In the genomic region with DNA sequence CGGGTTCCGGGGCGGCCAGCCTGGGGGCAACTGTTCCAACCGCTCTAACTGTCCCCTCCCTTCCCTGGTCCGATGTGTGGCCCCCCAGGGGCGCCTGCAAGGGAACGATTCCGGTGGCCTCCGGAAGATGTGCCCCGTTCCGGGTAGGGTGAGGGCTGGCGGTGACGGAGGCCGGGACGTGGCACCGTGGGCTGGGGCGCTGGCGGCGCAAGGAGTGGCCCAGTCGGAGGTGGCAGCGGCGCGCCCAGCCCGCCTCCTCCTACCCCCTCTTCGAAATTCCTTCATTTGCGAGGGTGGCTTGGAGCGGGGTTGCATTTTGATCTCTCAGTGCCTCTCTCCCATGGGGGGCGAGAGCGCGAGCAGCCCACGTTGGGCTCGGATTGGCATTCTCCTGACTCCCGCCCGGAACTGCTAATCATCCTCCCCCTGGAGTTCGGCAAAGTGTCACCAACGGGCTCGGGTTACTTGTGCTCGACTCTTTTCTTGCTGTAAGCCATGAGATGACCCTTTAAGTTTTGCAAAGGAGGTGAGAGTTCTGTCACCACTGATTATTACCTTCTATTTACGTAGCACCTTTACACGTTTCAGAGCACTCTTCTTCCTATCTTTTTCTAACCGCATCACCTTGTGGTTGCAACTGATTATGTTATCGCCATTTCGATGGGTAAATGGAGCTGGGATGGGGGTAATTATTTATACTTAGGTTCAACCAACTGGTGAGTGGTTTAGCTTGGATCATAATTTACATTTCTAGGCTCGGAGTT, we compare ENCODE assay signal across 1 cellular context.
TF ChIP-seq lines count a peak whose summit lies in the region.

No MANE protein-coding gene starts in this region.

TF ChIP-seq in HepG2, 621 proteins besides CTCF, POLR2A, EP300 and RAD21 (continued from another document and continues in another):
- TF ChIP-seq SIX4 (CRISPR knock-in tag; IDR thresholded peaks at IDR 0.05) (0 out of 2 replicates have a peak, but pooled peaks have one; percentile 19), ZNF441 (CRISPR knock-in tag; IDR thresholded peaks at IDR 0.05; ENCODE audit: borderline replicate concordance) (0 out of 2 replicates have a peak, but pooled peaks have one; percentile 26), PLRG1 (conservative IDR thresholded peaks at IDR 0.05) (no peak), PAX8 (CRISPR knock-in tag; IDR thresholded peaks at IDR 0.05; ENCODE audit: borderline replicate concordance) (0 out of 2 replicates have a peak, but pooled peaks have one; percentile 56), THAP11 (CRISPR knock-in tag; IDR thresholded peaks at IDR 0.05) (no peak), ZNF446 (CRISPR knock-in tag; IDR thresholded peaks at IDR 0.05) (no peak), ZNF792 (CRISPR knock-in tag; IDR thresholded peaks at IDR 0.05) (0 out of 2 replicates have a peak, but pooled peaks have one; percentile 13), ZBTB7B (CRISPR knock-in tag; IDR thresholded peaks at IDR 0.05) (no peak; the same call in 1 of the 2 replicates), ZNF558 (CRISPR knock-in tag; IDR thresholded peaks at IDR 0.05; ENCODE audit: borderline replicate concordance) (no peak), ISX (CRISPR knock-in tag; conservative IDR thresholded peaks at IDR 0.05) (no peak), SPEN (CRISPR knock-in tag; IDR thresholded peaks at IDR 0.05; ENCODE audit: low read depth) (peak; percentile 2; the same call in 1 of the 2 replicates), CBFB (CRISPR knock-in tag; IDR thresholded peaks at IDR 0.05) (0 out of 2 replicates have a peak, but pooled peaks have one; percentile 1), ZNF530 (CRISPR knock-in tag; IDR thresholded peaks at IDR 0.05; ENCODE audit: low read depth) (no peak), TSC22D2 (CRISPR knock-in tag; IDR thresholded peaks at IDR 0.05; ENCODE audit: borderline replicate concordance) (0 out of 2 replicates have a peak, but pooled peaks have one; percentile 13), REL (CRISPR knock-in tag; conservative IDR thresholded peaks at IDR 0.05) (no peak), THYN1 (CRISPR knock-in tag; IDR thresholded peaks at IDR 0.05; ENCODE audit: borderline replicate concordance, low read depth) (peak; percentile 62; the same call in 1 of the 2 replicates), NAIF1 (CRISPR knock-in tag; IDR thresholded peaks at IDR 0.05; ENCODE audit: borderline replicate concordance) (0 out of 2 replicates have a peak, but pooled peaks have one; percentile 24), ZBTB38 (CRISPR knock-in tag; IDR thresholded peaks at IDR 0.05) (no peak), GTF2F1 (IDR thresholded peaks at IDR 0.05; ENCODE audit: low read length) (0 out of 2 replicates have a peak, but pooled peaks have one; percentile 0)
- TF ChIP-seq, protein P1, sequence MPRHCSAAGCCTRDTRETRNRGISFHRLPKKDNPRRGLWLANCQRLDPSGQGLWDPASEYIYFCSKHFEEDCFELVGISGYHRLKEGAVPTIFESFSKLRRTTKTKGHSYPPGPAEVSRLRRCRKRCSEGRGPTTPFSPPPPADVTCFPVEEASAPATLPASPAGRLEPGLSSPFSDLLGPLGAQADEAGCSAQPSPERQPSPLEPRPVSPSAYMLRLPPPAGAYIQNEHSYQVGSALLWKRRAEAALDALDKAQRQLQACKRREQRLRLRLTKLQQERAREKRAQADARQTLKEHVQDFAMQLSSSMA (CRISPR knock-in tag; IDR thresholded peaks at IDR 0.05): 0 out of 2 replicates have a peak, but pooled peaks have one; percentile 21
- TF ChIP-seq, protein P2, sequence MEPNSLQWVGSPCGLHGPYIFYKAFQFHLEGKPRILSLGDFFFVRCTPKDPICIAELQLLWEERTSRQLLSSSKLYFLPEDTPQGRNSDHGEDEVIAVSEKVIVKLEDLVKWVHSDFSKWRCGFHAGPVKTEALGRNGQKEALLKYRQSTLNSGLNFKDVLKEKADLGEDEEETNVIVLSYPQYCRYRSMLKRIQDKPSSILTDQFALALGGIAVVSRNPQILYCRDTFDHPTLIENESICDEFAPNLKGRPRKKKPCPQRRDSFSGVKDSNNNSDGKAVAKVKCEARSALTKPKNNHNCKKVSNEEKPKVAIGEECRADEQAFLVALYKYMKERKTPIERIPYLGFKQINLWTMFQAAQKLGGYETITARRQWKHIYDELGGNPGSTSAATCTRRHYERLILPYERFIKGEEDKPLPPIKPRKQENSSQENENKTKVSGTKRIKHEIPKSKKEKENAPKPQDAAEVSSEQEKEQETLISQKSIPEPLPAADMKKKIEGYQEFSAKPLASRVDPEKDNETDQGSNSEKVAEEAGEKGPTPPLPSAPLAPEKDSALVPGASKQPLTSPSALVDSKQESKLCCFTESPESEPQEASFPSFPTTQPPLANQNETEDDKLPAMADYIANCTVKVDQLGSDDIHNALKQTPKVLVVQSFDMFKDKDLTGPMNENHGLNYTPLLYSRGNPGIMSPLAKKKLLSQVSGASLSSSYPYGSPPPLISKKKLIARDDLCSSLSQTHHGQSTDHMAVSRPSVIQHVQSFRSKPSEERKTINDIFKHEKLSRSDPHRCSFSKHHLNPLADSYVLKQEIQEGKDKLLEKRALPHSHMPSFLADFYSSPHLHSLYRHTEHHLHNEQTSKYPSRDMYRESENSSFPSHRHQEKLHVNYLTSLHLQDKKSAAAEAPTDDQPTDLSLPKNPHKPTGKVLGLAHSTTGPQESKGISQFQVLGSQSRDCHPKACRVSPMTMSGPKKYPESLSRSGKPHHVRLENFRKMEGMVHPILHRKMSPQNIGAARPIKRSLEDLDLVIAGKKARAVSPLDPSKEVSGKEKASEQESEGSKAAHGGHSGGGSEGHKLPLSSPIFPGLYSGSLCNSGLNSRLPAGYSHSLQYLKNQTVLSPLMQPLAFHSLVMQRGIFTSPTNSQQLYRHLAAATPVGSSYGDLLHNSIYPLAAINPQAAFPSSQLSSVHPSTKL (CRISPR knock-in tag; IDR thresholded peaks at IDR 0.05): peak; percentile 6; the same call in 1 of the 2 replicates
- TF ChIP-seq, protein P3, sequence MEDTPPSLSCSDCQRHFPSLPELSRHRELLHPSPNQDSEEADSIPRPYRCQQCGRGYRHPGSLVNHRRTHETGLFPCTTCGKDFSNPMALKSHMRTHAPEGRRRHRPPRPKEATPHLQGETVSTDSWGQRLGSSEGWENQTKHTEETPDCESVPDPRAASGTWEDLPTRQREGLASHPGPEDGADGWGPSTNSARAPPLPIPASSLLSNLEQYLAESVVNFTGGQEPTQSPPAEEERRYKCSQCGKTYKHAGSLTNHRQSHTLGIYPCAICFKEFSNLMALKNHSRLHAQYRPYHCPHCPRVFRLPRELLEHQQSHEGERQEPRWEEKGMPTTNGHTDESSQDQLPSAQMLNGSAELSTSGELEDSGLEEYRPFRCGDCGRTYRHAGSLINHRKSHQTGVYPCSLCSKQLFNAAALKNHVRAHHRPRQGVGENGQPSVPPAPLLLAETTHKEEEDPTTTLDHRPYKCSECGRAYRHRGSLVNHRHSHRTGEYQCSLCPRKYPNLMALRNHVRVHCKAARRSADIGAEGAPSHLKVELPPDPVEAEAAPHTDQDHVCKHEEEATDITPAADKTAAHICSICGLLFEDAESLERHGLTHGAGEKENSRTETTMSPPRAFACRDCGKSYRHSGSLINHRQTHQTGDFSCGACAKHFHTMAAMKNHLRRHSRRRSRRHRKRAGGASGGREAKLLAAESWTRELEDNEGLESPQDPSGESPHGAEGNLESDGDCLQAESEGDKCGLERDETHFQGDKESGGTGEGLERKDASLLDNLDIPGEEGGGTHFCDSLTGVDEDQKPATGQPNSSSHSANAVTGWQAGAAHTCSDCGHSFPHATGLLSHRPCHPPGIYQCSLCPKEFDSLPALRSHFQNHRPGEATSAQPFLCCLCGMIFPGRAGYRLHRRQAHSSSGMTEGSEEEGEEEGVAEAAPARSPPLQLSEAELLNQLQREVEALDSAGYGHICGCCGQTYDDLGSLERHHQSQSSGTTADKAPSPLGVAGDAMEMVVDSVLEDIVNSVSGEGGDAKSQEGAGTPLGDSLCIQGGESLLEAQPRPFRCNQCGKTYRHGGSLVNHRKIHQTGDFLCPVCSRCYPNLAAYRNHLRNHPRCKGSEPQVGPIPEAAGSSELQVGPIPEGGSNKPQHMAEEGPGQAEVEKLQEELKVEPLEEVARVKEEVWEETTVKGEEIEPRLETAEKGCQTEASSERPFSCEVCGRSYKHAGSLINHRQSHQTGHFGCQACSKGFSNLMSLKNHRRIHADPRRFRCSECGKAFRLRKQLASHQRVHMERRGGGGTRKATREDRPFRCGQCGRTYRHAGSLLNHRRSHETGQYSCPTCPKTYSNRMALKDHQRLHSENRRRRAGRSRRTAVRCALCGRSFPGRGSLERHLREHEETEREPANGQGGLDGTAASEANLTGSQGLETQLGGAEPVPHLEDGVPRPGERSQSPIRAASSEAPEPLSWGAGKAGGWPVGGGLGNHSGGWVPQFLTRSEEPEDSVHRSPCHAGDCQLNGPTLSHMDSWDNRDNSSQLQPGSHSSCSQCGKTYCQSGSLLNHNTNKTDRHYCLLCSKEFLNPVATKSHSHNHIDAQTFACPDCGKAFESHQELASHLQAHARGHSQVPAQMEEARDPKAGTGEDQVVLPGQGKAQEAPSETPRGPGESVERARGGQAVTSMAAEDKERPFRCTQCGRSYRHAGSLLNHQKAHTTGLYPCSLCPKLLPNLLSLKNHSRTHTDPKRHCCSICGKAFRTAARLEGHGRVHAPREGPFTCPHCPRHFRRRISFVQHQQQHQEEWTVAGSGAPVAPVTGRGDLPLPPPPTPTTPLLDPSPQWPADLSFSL (CRISPR knock-in tag; IDR thresholded peaks at IDR 0.05): 0 out of 2 replicates have a peak, but pooled peaks have one; percentile 53
- TF ChIP-seq, protein P4, sequence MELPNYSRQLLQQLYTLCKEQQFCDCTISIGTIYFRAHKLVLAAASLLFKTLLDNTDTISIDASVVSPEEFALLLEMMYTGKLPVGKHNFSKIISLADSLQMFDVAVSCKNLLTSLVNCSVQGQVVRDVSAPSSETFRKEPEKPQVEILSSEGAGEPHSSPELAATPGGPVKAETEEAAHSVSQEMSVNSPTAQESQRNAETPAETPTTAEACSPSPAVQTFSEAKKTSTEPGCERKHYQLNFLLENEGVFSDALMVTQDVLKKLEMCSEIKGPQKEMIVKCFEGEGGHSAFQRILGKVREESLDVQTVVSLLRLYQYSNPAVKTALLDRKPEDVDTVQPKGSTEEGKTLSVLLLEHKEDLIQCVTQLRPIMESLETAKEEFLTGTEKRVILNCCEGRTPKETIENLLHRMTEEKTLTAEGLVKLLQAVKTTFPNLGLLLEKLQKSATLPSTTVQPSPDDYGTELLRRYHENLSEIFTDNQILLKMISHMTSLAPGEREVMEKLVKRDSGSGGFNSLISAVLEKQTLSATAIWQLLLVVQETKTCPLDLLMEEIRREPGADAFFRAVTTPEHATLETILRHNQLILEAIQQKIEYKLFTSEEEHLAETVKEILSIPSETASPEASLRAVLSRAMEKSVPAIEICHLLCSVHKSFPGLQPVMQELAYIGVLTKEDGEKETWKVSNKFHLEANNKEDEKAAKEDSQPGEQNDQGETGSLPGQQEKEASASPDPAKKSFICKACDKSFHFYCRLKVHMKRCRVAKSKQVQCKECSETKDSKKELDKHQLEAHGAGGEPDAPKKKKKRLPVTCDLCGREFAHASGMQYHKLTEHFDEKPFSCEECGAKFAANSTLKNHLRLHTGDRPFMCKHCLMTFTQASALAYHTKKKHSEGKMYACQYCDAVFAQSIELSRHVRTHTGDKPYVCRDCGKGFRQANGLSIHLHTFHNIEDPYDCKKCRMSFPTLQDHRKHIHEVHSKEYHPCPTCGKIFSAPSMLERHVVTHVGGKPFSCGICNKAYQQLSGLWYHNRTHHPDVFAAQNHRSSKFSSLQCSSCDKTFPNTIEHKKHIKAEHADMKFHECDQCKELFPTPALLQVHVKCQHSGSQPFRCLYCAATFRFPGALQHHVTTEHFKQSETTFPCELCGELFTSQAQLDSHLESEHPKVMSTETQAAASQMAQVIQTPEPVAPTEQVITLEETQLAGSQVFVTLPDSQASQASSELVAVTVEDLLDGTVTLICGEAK (IDR thresholded peaks at IDR 0.05): no peak
- TF ChIP-seq, protein P4 (CRISPR knock-in tag; IDR thresholded peaks at IDR 0.05): no peak; the same call in 1 of the 2 replicates
- TF ChIP-seq, protein P5, sequence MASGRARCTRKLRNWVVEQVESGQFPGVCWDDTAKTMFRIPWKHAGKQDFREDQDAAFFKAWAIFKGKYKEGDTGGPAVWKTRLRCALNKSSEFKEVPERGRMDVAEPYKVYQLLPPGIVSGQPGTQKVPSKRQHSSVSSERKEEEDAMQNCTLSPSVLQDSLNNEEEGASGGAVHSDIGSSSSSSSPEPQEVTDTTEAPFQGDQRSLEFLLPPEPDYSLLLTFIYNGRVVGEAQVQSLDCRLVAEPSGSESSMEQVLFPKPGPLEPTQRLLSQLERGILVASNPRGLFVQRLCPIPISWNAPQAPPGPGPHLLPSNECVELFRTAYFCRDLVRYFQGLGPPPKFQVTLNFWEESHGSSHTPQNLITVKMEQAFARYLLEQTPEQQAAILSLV (CRISPR knock-in tag; IDR thresholded peaks at IDR 0.05; ENCODE audit: borderline replicate concordance): 0 out of 2 replicates have a peak, but pooled peaks have one; percentile 16
